ENCODE assay signal across 10 cellular contexts in the genomic region with DNA sequence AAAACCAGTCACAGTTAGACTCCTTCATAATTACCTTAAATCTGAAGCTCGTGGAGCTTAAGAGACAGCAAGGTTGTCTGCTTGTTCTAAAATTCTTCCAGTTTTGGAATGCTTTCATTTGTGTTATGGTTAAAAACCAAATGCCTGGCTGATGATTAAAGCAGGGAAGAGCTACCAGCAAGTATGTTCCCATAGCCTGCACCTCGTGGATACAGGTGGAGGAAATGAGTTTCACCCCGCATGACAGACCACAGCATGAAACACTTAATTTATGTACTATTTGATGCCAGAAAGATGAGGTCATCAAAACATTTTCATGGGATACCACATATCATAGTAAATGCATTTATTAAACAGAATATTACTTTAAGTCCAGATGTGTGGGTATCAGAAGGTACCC. TPM values are rescaled to one million over a fixed set of nuclear protein-coding genes. Genes with fewer than 3 reads are reported as not detected.
A peak's percentile ranks its signal among the peaks of the same experiment; 100 is the strongest.
DNase-seq lines count a peak whose midpoint lies in the region; ATAC-seq and FAIRE-seq lines count a peak whose summit lies in the region.
"Had no signal": no experiment of that assay in that cellular context is flagged by ENCODE, and none has a peak within 500 bp of the region (broad histone marks: within the 10 kb centered on the region; RNA-seq: fewer than 3 reads in every experiment).

No MANE protein-coding gene starts in this region.

- peak; percentile 84 for FAIRE-seq in RCC 7860 (lab: Jason Lieb, UNC)

- ATAC-seq in esophagus mucosa = peak; percentile 44
- ATAC-seq in HG03039 (IDR thresholded peaks at IDR 0.05; ENCODE audit: unreplicated experiment) = no peak
- no peak for ATAC-seq in GM19395 (IDR thresholded peaks at IDR 0.05; ENCODE audit: unreplicated experiment)

- DNase-seq in AG08396 (ENCODE audit: low spot score) (peak; percentile 58), RCC 7860 (ENCODE audit: low spot score) (peak; percentile 74), non-pigmented ciliary epithelial cell (ENCODE audit: low read depth) (peak; percentile 91), KG1 (lab: John Stamatoyannopoulos, UW) (no peak), amniotic stem cell (lab: John Stamatoyannopoulos, UW) (no peak)
- DNase-seq: activated CD4-positive, alpha-beta memory T cell treated with anti-CD3 and anti-CD28 coated beads, Interleukin-2, amount 10 ng/mL, durations not matched to agents 7 days and 5 days; DMS 273 treated with DMSO at 0.1 percent for 48 hours had no signal

RNA-seq across cellular contexts. Expression of a gene that starts 0.4 kb away (rescaled TPM):
- total RNA-seq in esophagus mucosa = 97.3 TPM

Comparison
In these comparisons a context has a peak if more than half of its experiments do, and no peak if none do; other contexts are left out.
1. DNase-seq: peak in AG08396 (single experiment), RCC 7860 (single experiment) and non-pigmented ciliary epithelial cell (single experiment); none in KG1 (single experiment) and amniotic stem cell (single experiment).